2 cellular contexts compared by ENCODE assay signal in genomic region chr4:48360966-48361470, GRCh38.
TF ChIP-seq lines count a peak whose summit lies in the region.

No MANE protein-coding gene starts in this region.

TF ChIP-seq in GM23338, 12 proteins besides CTCF, POLR2A, EP300 and RAD21:
- no peak for TF ChIP-seq JUNB (IDR thresholded peaks at IDR 0.05; ENCODE audit: unreplicated experiment)

TF ChIP-seq in GM12878, 131 proteins besides CTCF, POLR2A, EP300 and RAD21:
- TF ChIP-seq REST (IDR thresholded peaks at IDR 0.05; ENCODE audit: low read depth, low read length) (no peak), IRF5 (IDR thresholded peaks at IDR 0.05; ENCODE audit: borderline replicate concordance) (no peak), ATF3 (IDR thresholded peaks at IDR 0.05; ENCODE audit: borderline replicate concordance, extremely low read depth, low read depth, low read length) (no peak)
